In genomic region chr7:142012825-142013506, GRCh38 we compare ENCODE assay signal across 13 cellular contexts. TPM values are rescaled to one million over a fixed set of nuclear protein-coding genes. Genes with fewer than 3 reads are reported as not detected.
DNase-seq lines count a peak whose midpoint lies in the region; ATAC-seq and TF ChIP-seq lines count a peak whose summit lies in the region.
"Had no signal": no experiment of that assay in that cellular context is flagged by ENCODE, and none has a peak within 500 bp of the region (broad histone marks: within the 10 kb centered on the region; RNA-seq: fewer than 3 reads in every experiment).

No MANE protein-coding gene starts in this region.

- intact Hi-C loops in mammary epithelial cell (cut with micrococcal nuclease) = no loop called here

- TF ChIP-seq CTCF in DND-41 (IDR thresholded peaks at IDR 0.05; ENCODE audit: borderline replicate concordance, extremely low read depth, low read length, poor library complexity, severe bottlenecking) = peak; percentile 29
- TF ChIP-seq CTCF in mammary epithelial cell (conservative IDR thresholded peaks at IDR 0.05 in 1 of 2, IDR thresholded peaks at IDR 0.05 in 1 of 2; ENCODE audit: extremely low read depth in 1 of 2, insufficient read depth in 1 of 2, low read depth in 1 of 2, low read length in 2 of 2) = peak; percentile 20 to 44

- H3K36me3 ChIP-seq in DND-41 (ENCODE audit: insufficient read depth, low read length) (no peaks in the 10 kb centered on the region), mammary epithelial cell (ENCODE audit: insufficient read depth, low read length) (no peaks in the 10 kb centered on the region)
- H3K36me3 ChIP-seq: stomach had no signal

- H3K9me3 ChIP-seq in DND-41 (ENCODE audit: insufficient read depth, low read length, severe bottlenecking) (no peaks in the 10 kb centered on the region), mammary epithelial cell (replicated peaks; ENCODE audit: insufficient read depth, low read length) (no peaks in the 10 kb centered on the region)
- H3K9me3 ChIP-seq: stomach had no signal

- 93% methylated on average over 4 of the region's 4 CpGs for WGBS in mammary epithelial cell (ENCODE audit: low coverage, missing lambda C conversion rate)

- H3K4me2 ChIP-seq in DND-41 (ENCODE audit: insufficient read depth, low read length) = no peak overlapping the region
- H3K4me2 ChIP-seq in mammary epithelial cell (ENCODE audit: insufficient read depth, low read depth, low read length) = no peak overlapping the region

- H3K27ac ChIP-seq in DND-41 (ENCODE audit: low read length) (no peak overlapping the region), mammary epithelial cell (ENCODE audit: insufficient read depth, low read depth, low read length) (no peak overlapping the region)
- H3K27ac ChIP-seq: stomach had no signal

- ATAC-seq in DND-41 (ENCODE audit: insufficient read depth, low read depth) (peak; percentile 70), HG03469 (IDR thresholded peaks at IDR 0.05; ENCODE audit: unreplicated experiment) (no peak), HG03565 (IDR thresholded peaks at IDR 0.05; ENCODE audit: unreplicated experiment) (no peak)
- ATAC-seq: effector memory CD8-positive, alpha-beta T cell had no signal

- no TSS peak for BruUV-seq in mammary epithelial cell (replicated peaks; lab: Mats Ljungman, UMichigan)

- H3K4me1 ChIP-seq in DND-41 (ENCODE audit: insufficient read depth, low read length) (no peaks in the 10 kb centered on the region), mammary epithelial cell (ENCODE audit: insufficient read depth, low read length) (peaks cover 15% of the 10 kb centered on the region)
- H3K4me1 ChIP-seq: stomach had no signal

- CTCF ChIA-PET in mammary epithelial cell (lab: Charles Lee; ENCODE audit: low non-redundant PET) = interaction anchor here (0.6 to 0.7 kb wide), 3 partner anchors 26 to 156 kb away, joined by 3 to 11 read pairs (median 7); no protein-coding TSS in a partner anchor

- dilution Hi-C loops in mammary epithelial cell (cut with HindIII; ENCODE audit: low sequenced_read_pairs) = loop anchor here (5.0 kb wide), 2 partner anchors 36 to 81 kb away; no protein-coding TSS in a partner anchor

- H4K20me1 ChIP-seq in DND-41 (ENCODE audit: insufficient read depth, low read length) = no peaks in the 10 kb centered on the region
- no peaks in the 10 kb centered on the region for H4K20me1 ChIP-seq in mammary epithelial cell (ENCODE audit: insufficient read depth, low read length)

- H3K9ac ChIP-seq in DND-41 (ENCODE audit: low read depth, low read length) (no peak overlapping the region), mammary epithelial cell (ENCODE audit: insufficient read depth, low read length) (no peak overlapping the region)

- H3K4me3 ChIP-seq in DND-41 (ENCODE audit: low read depth in 1 of 2, low read length in 2 of 2) = no peak overlapping the region
- no peak overlapping the region for H3K4me3 ChIP-seq in mammary epithelial cell (replicated peaks in 1 of 3; ENCODE audit: insufficient read depth in 1 of 3, low read depth in 2 of 3, low read length in 3 of 3)
- H3K4me3 ChIP-seq: stomach had no signal

- peaks cover 8% of the 10 kb centered on the region for H3K27me3 ChIP-seq in DND-41 (ENCODE audit: insufficient read depth, low read length, poor library complexity)
- no peaks in the 10 kb centered on the region for H3K27me3 ChIP-seq in mammary epithelial cell (ENCODE audit: insufficient read depth, low read length)
- H3K27me3 ChIP-seq: stomach had no signal

- H3K79me2 ChIP-seq in DND-41 (ENCODE audit: insufficient read depth, low read length) = no peaks in the 10 kb centered on the region
- no peaks in the 10 kb centered on the region for H3K79me2 ChIP-seq in mammary epithelial cell (ENCODE audit: insufficient read depth, low read length)

- H2AFZ ChIP-seq in DND-41 (ENCODE audit: low read depth, low read length) (no peak overlapping the region), mammary epithelial cell (ENCODE audit: low read depth, low read length) (peak overlapping the region; percentile 74)

- in situ Hi-C loops in mammary epithelial cell (cut with MboI; ENCODE audit: low sequenced_read_pairs in 2 of 2) = no loop called here

- DNase-seq in DND-41 (no peak), LHCN-M2 (ENCODE audit: low read depth) (peak; percentile 37), mammary epithelial cell (peak; percentile 47), myocyte (ENCODE audit: low read depth) (peak; percentile 10), DMS 273 treated with DMSO at 0.1 percent for 48 hours (lab: John Stamatoyannopoulos, UW) (no peak), NCI-H1092 (lab: John Stamatoyannopoulos, UW) (no peak)
- DNase-seq: activated CD4-positive, alpha-beta T cell treated with anti-CD3 and anti-CD28 coated beads, Interleukin-2, amount 10 ng/mL, durations not matched to agents 7 days and 5 days; activated naive CD4-positive, alpha-beta T cell treated with anti-CD3 and anti-CD28 coated beads, Interleukin-2, amount 50 U/mL, for 16 hours; effector memory CD8-positive, alpha-beta T cell; stomach had no signal

RNA-seq across cellular contexts. Expression of gene MGAM, which starts 17.3 kb away (rescaled TPM):
- 0.06 and 0.17 TPM in 2 replicates for total RNA-seq in LHCN-M2 (2014; rRNA removed)
- 0.02 TPM for polyA plus RNA-seq in LHCN-M2 (2012)
- total RNA-seq in mammary epithelial cell = 1 to 10 TPM; 2.0 to 9.0 TPM
- polyA plus RNA-seq in mammary epithelial cell = 0.97 TPM
- 1.9 TPM for polyA minus RNA-seq in mammary epithelial cell
- total RNA-seq in myocyte = 0.03 and 0.16 TPM in 2 replicates
- polyA plus RNA-seq in myocyte (2012) = 0.15 TPM
- total RNA-seq: activated CD4-positive, alpha-beta T cell treated with anti-CD3 and anti-CD28 coated beads, Interleukin-2, amount 10 ng/mL, durations not matched to agents 7 days and 5 days had no signal

RNA-seq across cellular contexts. Expression of gene TAS2R38, which starts 39.4 kb away (rescaled TPM):
- total RNA-seq in LHCN-M2 (2014; rRNA removed) (not detected in 2 replicates), mammary epithelial cell (under 1 TPM in 1 of 2 donors, not detected in 1; 0.17 TPM), myocyte (not detected in 2 replicates)
- polyA plus RNA-seq in LHCN-M2 (2012) = not detected
- polyA plus RNA-seq in mammary epithelial cell = not detected
- polyA minus RNA-seq in mammary epithelial cell = not detected
- not detected for polyA plus RNA-seq in myocyte (2012)
- total RNA-seq: activated CD4-positive, alpha-beta T cell treated with anti-CD3 and anti-CD28 coated beads, Interleukin-2, amount 10 ng/mL, durations not matched to agents 7 days and 5 days; stomach had no signal
- polyA plus RNA-seq: neural cell, stomach had no signal

Comparison
In these comparisons a context has a peak if more than half of its experiments do, and no peak if none do; other contexts are left out.
1. DNase-seq: peak in LHCN-M2 (single experiment), mammary epithelial cell (single experiment) and myocyte (single experiment); none in DND-41 (single experiment), DMS 273 treated with DMSO at 0.1 percent for 48 hours (single experiment) and NCI-H1092 (single experiment).